1 cellular context compared by ENCODE assay signal in the genomic region with DNA sequence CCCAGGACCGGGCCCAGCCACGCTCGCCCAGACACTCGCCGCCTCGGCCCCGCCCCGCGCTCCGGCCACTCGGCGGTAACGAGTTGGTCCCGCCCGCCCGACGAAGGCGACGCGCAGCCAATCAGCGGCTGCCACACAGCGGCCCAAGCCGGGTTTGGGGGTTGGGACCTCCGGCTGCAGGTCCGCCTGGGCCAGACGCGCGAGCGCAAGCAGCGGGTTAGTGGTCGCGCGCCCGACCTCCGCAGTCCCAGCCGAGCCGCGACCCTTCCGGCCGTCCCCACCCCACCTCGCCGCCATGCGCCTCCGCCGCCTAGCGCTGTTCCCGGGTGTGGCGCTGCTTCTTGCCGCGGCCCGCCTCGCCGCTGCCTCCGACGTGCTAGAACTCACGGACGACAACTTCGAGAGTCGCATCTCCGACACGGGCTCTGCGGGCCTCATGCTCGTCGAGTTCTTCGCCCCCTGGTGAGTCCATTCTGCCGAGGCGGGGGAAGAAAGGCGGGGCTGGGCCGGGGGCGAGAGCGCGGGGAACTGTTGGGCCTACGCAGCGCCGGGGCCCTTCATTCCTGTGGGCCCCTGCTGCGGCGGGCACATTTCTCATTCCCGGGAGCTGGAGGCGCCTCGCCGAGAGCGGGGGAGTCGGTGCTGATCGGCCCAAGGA.
TF ChIP-seq lines count a peak whose summit lies in the region.
"Not testable (repeated sequence)": the region's sequence is repeated elsewhere in the genome, so short reads cannot be mapped to it uniquely, and the experiment has no call there.

A gene (plus strand): TSS at position 194 of the 658 bp plus-strand sequence. CDS start 102 bp downstream, at position 296.

TF ChIP-seq in HepG2, 621 proteins besides CTCF, POLR2A, EP300 and RAD21 (continued from another document and continues in another):
- TF ChIP-seq ZNF441 (CRISPR knock-in tag; IDR thresholded peaks at IDR 0.05; ENCODE audit: borderline replicate concordance) (peak; percentile 57; the same call in 1 of the 2 replicates), SMYD3 (CRISPR knock-in tag; IDR thresholded peaks at IDR 0.05) (0 out of 2 replicates have a peak, but pooled peaks have one; percentile 43), CHCHD3 (CRISPR knock-in tag; IDR thresholded peaks at IDR 0.05) (0 out of 2 replicates have a peak, but pooled peaks have one; percentile 42), NONO (CRISPR knock-in tag; conservative IDR thresholded peaks at IDR 0.05) (peak; percentile 94), ZBTB7B (CRISPR knock-in tag; IDR thresholded peaks at IDR 0.05) (peak; percentile 31; the same call in 1 of the 2 replicates), HES4 (CRISPR knock-in tag; IDR thresholded peaks at IDR 0.05; ENCODE audit: borderline replicate concordance) (0 out of 2 replicates have a peak, but pooled peaks have one; percentile 48), YEATS4 (CRISPR knock-in tag; IDR thresholded peaks at IDR 0.05; ENCODE audit: borderline replicate concordance) (peak; percentile 88), ARID2 (CRISPR knock-in tag; IDR thresholded peaks at IDR 0.05; ENCODE audit: borderline replicate concordance) (0 out of 2 replicates have a peak, but pooled peaks have one; percentile 47), ISL2 (CRISPR knock-in tag; IDR thresholded peaks at IDR 0.05) (0 out of 2 replicates have a peak, but pooled peaks have one; percentile 50), KLF12 (CRISPR knock-in tag; IDR thresholded peaks at IDR 0.05; ENCODE audit: borderline replicate concordance) (0 out of 2 replicates have a peak, but pooled peaks have one; percentile 41), ZNF331 (CRISPR knock-in tag; IDR thresholded peaks at IDR 0.05) (peak; percentile 51; the same call in 1 of the 2 replicates), ZNF235 (CRISPR knock-in tag; IDR thresholded peaks at IDR 0.05; ENCODE audit: borderline replicate concordance) (peak; percentile 67; the same call in 1 of the 2 replicates), SALL1 (CRISPR knock-in tag; IDR thresholded peaks at IDR 0.05) (peak; percentile 81), ZNF451 (CRISPR knock-in tag; IDR thresholded peaks at IDR 0.05) (peak; percentile 74; the same call in 1 of the 2 replicates), ZNF761 (CRISPR knock-in tag; conservative IDR thresholded peaks at IDR 0.05) (0 out of 2 replicates have a peak, but pooled peaks have one; percentile 39), HNRNPK (IDR thresholded peaks at IDR 0.05; ENCODE audit: low read depth, low read length, poor library complexity, severe bottlenecking) (peak; percentile 65), ZNF563 (CRISPR knock-in tag; IDR thresholded peaks at IDR 0.05) (peak; percentile 86; the same call in 1 of the 2 replicates), ZBTB20 (CRISPR knock-in tag; IDR thresholded peaks at IDR 0.05; ENCODE audit: borderline replicate concordance, low read depth) (0 out of 2 replicates have a peak, but pooled peaks have one; percentile 3), TAF1 (CRISPR knock-in tag; IDR thresholded peaks at IDR 0.05) (peak; percentile 92), ZNF607 (CRISPR knock-in tag; IDR thresholded peaks at IDR 0.05; ENCODE audit: borderline replicate concordance) (peak; percentile 34; the same call in 1 of the 2 replicates), TGIF2 (CRISPR knock-in tag; IDR thresholded peaks at IDR 0.05) (peak; percentile 81), ZNF160 (CRISPR knock-in tag; IDR thresholded peaks at IDR 0.05) (peak; percentile 74; the same call in 1 of the 2 replicates), HDAC1 (CRISPR knock-in tag; IDR thresholded peaks at IDR 0.05) (peak; percentile 80), YEATS2 (CRISPR knock-in tag; IDR thresholded peaks at IDR 0.05; ENCODE audit: borderline replicate concordance) (peak; percentile 67), MYC (CRISPR knock-in tag; IDR thresholded peaks at IDR 0.05; ENCODE audit: borderline replicate concordance) (peak; percentile 94), TMF1 (CRISPR knock-in tag; IDR thresholded peaks at IDR 0.05; ENCODE audit: low read depth) (0 out of 2 replicates have a peak, but pooled peaks have one; percentile 58)
- TF ChIP-seq, protein P1, sequence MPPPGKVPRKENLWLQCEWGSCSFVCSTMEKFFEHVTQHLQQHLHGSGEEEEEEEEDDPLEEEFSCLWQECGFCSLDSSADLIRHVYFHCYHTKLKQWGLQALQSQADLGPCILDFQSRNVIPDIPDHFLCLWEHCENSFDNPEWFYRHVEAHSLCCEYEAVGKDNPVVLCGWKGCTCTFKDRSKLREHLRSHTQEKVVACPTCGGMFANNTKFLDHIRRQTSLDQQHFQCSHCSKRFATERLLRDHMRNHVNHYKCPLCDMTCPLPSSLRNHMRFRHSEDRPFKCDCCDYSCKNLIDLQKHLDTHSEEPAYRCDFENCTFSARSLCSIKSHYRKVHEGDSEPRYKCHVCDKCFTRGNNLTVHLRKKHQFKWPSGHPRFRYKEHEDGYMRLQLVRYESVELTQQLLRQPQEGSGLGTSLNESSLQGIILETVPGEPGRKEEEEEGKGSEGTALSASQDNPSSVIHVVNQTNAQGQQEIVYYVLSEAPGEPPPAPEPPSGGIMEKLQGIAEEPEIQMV (CRISPR knock-in tag; IDR thresholded peaks at IDR 0.05; ENCODE audit: low read depth), result peak; percentile 96
- TF ChIP-seq, protein P2, sequence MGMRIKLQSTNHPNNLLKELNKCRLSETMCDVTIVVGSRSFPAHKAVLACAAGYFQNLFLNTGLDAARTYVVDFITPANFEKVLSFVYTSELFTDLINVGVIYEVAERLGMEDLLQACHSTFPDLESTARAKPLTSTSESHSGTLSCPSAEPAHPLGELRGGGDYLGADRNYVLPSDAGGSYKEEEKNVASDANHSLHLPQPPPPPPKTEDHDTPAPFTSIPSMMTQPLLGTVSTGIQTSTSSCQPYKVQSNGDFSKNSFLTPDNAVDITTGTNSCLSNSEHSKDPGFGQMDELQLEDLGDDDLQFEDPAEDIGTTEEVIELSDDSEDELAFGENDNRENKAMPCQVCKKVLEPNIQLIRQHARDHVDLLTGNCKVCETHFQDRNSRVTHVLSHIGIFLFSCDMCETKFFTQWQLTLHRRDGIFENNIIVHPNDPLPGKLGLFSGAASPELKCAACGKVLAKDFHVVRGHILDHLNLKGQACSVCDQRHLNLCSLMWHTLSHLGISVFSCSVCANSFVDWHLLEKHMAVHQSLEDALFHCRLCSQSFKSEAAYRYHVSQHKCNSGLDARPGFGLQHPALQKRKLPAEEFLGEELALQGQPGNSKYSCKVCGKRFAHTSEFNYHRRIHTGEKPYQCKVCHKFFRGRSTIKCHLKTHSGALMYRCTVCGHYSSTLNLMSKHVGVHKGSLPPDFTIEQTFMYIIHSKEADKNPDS (CRISPR knock-in tag; IDR thresholded peaks at IDR 0.05), result peak; percentile 62; the same call in 1 of the 2 replicates
- not testable (repeated sequence) for TF ChIP-seq NONO (IDR thresholded peaks at IDR 0.05)
- TF ChIP-seq, protein P3, sequence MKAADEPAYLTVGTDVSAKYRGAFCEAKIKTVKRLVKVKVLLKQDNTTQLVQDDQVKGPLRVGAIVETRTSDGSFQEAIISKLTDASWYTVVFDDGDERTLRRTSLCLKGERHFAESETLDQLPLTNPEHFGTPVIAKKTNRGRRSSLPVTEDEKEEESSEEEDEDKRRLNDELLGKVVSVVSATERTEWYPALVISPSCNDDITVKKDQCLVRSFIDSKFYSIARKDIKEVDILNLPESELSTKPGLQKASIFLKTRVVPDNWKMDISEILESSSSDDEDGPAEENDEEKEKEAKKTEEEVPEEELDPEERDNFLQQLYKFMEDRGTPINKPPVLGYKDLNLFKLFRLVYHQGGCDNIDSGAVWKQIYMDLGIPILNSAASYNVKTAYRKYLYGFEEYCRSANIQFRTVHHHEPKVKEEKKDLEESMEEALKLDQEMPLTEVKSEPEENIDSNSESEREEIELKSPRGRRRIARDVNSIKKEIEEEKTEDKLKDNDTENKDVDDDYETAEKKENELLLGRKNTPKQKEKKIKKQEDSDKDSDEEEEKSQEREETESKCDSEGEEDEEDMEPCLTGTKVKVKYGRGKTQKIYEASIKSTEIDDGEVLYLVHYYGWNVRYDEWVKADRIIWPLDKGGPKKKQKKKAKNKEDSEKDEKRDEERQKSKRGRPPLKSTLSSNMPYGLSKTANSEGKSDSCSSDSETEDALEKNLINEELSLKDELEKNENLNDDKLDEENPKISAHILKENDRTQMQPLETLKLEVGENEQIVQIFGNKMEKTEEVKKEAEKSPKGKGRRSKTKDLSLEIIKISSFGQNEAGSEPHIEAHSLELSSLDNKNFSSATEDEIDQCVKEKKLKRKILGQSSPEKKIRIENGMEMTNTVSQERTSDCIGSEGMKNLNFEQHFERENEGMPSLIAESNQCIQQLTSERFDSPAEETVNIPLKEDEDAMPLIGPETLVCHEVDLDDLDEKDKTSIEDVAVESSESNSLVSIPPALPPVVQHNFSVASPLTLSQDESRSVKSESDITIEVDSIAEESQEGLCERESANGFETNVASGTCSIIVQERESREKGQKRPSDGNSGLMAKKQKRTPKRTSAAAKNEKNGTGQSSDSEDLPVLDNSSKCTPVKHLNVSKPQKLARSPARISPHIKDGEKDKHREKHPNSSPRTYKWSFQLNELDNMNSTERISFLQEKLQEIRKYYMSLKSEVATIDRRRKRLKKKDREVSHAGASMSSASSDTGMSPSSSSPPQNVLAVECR (CRISPR knock-in tag; IDR thresholded peaks at IDR 0.05; ENCODE audit: borderline replicate concordance), result peak; percentile 93
- TF ChIP-seq, protein P4, sequence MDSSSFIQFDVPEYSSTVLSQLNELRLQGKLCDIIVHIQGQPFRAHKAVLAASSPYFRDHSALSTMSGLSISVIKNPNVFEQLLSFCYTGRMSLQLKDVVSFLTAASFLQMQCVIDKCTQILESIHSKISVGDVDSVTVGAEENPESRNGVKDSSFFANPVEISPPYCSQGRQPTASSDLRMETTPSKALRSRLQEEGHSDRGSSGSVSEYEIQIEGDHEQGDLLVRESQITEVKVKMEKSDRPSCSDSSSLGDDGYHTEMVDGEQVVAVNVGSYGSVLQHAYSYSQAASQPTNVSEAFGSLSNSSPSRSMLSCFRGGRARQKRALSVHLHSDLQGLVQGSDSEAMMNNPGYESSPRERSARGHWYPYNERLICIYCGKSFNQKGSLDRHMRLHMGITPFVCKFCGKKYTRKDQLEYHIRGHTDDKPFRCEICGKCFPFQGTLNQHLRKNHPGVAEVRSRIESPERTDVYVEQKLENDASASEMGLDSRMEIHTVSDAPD (CRISPR knock-in tag; IDR thresholded peaks at IDR 0.05), result 0 out of 2 replicates have a peak, but pooled peaks have one; percentile 30
- TF ChIP-seq, protein P5, sequence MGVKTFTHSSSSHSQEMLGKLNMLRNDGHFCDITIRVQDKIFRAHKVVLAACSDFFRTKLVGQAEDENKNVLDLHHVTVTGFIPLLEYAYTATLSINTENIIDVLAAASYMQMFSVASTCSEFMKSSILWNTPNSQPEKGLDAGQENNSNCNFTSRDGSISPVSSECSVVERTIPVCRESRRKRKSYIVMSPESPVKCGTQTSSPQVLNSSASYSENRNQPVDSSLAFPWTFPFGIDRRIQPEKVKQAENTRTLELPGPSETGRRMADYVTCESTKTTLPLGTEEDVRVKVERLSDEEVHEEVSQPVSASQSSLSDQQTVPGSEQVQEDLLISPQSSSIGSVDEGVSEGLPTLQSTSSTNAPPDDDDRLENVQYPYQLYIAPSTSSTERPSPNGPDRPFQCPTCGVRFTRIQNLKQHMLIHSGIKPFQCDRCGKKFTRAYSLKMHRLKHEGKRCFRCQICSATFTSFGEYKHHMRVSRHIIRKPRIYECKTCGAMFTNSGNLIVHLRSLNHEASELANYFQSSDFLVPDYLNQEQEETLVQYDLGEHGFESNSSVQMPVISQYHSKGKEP (CRISPR knock-in tag; IDR thresholded peaks at IDR 0.05), result 0 out of 2 replicates have a peak, but pooled peaks have one; percentile 14
- TF ChIP-seq, protein P6, sequence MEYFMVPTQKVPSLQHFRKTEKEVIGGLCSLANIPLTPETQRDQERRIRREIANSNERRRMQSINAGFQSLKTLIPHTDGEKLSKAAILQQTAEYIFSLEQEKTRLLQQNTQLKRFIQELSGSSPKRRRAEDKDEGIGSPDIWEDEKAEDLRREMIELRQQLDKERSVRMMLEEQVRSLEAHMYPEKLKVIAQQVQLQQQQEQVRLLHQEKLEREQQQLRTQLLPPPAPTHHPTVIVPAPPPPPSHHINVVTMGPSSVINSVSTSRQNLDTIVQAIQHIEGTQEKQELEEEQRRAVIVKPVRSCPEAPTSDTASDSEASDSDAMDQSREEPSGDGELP (IDR thresholded peaks at IDR 0.05; ENCODE audit: borderline replicate concordance, low read depth), result peak; percentile 26; the same call in 1 of the 2 replicates
- TF ChIP-seq, protein P7, sequence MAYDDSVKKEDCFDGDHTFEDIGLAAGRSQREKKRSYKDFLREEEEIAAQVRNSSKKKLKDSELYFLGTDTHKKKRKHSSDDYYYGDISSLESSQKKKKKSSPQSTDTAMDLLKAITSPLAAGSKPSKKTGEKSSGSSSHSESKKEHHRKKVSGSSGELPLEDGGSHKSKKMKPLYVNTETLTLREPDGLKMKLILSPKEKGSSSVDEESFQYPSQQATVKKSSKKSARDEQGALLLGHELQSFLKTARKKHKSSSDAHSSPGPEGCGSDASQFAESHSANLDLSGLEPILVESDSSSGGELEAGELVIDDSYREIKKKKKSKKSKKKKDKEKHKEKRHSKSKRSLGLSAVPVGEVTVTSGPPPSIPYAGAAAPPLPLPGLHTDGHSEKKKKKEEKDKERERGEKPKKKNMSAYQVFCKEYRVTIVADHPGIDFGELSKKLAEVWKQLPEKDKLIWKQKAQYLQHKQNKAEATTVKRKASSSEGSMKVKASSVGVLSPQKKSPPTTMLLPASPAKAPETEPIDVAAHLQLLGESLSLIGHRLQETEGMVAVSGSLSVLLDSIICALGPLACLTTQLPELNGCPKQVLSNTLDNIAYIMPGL (CRISPR knock-in tag; IDR thresholded peaks at IDR 0.05; ENCODE audit: borderline replicate concordance in 1 of 2, low read depth in 1 of 2), result peak; percentile 65 to 84; a peak in 3 of 4 replicates
- TF ChIP-seq, protein P8, sequence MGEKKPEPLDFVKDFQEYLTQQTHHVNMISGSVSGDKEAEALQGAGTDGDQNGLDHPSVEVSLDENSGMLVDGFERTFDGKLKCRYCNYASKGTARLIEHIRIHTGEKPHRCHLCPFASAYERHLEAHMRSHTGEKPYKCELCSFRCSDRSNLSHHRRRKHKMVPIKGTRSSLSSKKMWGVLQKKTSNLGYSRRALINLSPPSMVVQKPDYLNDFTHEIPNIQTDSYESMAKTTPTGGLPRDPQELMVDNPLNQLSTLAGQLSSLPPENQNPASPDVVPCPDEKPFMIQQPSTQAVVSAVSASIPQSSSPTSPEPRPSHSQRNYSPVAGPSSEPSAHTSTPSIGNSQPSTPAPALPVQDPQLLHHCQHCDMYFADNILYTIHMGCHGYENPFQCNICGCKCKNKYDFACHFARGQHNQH (CRISPR knock-in tag; IDR thresholded peaks at IDR 0.05), result peak; percentile 46; the same call in 1 of the 2 replicates
